9 cellular contexts compared by ENCODE assay signal in genomic region chr9:68981825-68982224, GRCh38. TPM values are rescaled to one million over a fixed set of nuclear protein-coding genes. Genes with fewer than 3 reads are reported as not detected.
DNase-seq lines count a peak whose midpoint lies in the region; ATAC-seq lines count a peak whose summit lies in the region.
"Had no signal": no experiment of that assay in that cellular context is flagged by ENCODE, and none has a peak within 500 bp of the region (broad histone marks: within the 10 kb centered on the region; RNA-seq: fewer than 3 reads in every experiment).

No MANE protein-coding gene starts in this region.

- ATAC-seq in GM21367 (IDR thresholded peaks at IDR 0.05; ENCODE audit: unreplicated experiment) = peak; percentile 48
- ATAC-seq in HG03571 (IDR thresholded peaks at IDR 0.05; ENCODE audit: unreplicated experiment) = peak; percentile 40

- peak; percentile 84 for DNase-seq in Daoy (ENCODE audit: low read depth)
- peak; percentile 60 for DNase-seq in astrocyte of the hippocampus (ENCODE audit: low read depth, low spot score)
- no peak for DNase-seq in stimulated activated CD4-positive, alpha-beta T cell treated with anti-CD3 and anti-CD28 coated beads, Interleukin-15, amount 100 ng/mL, for 24 hours
- DNase-seq in NCI-H1694 treated with DMSO at 0.1 percent for 48 hours (lab: John Stamatoyannopoulos, UW) = no peak
- no peak for DNase-seq in DMS114 treated with DMSO at 0.1 percent for 48 hours (lab: John Stamatoyannopoulos, UW; ENCODE audit: unreplicated experiment)
- DNase-seq in SW480 (ENCODE audit: low spot score) = no peak

RNA-seq across cellular contexts. Expression of gene PRKACG, which starts 32.1 kb away (rescaled TPM):
- total RNA-seq in Daoy (2014; rRNA removed; shearing (Covaris generic)) = not detected in 2 replicates
- total RNA-seq: T-helper 2 cell treated with Interferon-gamma antibody and Interleukin-4, amounts not matched to agents 100 ng/mL and 5 ng/mL, for 36 hours had no signal

RNA-seq across cellular contexts. Expression of gene FXN, which starts 53.7 kb away (rescaled TPM):
- total RNA-seq in Daoy (2014; rRNA removed; shearing (Covaris generic)) = 14.6 and 21.1 TPM in 2 replicates

Comparison
In these comparisons a context has a peak if more than half of its experiments do, and no peak if none do; other contexts are left out.
1. DNase-seq: peak in Daoy (single experiment) and astrocyte of the hippocampus (single experiment); none in stimulated activated CD4-positive, alpha-beta T cell treated with anti-CD3 and anti-CD28 coated beads, Interleukin-15, amount 100 ng/mL, for 24 hours (single experiment), NCI-H1694 treated with DMSO at 0.1 percent for 48 hours (single experiment), DMS114 treated with DMSO at 0.1 percent for 48 hours (single experiment) and SW480 (single experiment).